In genomic region chr4:137524642-137525384, GRCh38 we compare ENCODE assay signal across 1 cellular context.
TF ChIP-seq lines count a peak whose summit lies in the region.

No MANE protein-coding gene starts in this region.

TF ChIP-seq in endothelial cell of umbilical vein, 7 proteins besides CTCF, POLR2A, EP300 and RAD21 (continued from another document):
- no peak for TF ChIP-seq GATA2 (IDR thresholded peaks at IDR 0.05; ENCODE audit: insufficient read depth, insufficient read length, low read depth, low read length)
